ENCODE assay signal across 1 cellular context in the genomic region with DNA sequence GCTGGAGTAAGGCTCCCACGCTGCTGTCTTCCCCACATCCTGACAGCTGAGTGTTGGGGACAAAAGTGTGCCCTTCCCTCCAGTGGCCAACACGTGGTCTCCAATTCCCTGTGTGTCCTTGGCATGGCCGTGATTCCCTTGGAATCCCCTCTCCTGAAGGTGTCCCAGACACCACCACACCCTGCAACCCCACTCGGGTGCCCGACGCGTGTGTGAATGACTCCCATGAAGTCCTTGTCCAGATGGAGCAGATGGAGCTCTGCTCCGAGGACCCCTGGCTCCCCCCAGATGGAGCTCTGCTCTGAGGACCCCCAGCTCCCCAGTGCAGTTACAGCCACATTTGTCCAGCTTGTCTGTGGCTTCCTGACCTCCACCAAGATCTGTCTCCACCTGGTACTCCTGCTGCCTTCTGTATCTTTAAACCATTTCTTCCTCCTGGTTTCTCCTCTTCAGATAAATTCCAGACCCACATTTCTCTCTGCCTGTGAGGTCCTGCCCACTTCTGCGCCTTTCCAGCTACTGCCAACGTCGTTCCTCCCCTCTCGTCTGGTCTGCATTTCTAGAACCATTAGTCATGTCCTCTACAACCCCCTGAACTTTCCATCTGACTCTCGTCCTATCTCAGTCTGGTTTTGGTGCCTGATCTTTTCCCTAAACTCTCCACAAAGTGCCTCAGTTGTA.
TF ChIP-seq lines count a peak whose summit lies in the region.

No MANE protein-coding gene starts in this region.

TF ChIP-seq in IMR-90, 13 proteins besides CTCF, POLR2A, EP300 and RAD21:
- TF ChIP-seq RFX5 (IDR thresholded peaks at IDR 0.05; ENCODE audit: low read depth, low read length), result no peak
- no peak for TF ChIP-seq MXI1 (IDR thresholded peaks at IDR 0.05; ENCODE audit: borderline replicate concordance, low read depth, low read length)
- TF ChIP-seq SMC3 (IDR thresholded peaks at IDR 0.05; ENCODE audit: low read depth, low read length), result no peak
- TF ChIP-seq CEBPB (IDR thresholded peaks at IDR 0.05; ENCODE audit: low read depth, low read length), result no peak
- TF ChIP-seq, protein P1, sequence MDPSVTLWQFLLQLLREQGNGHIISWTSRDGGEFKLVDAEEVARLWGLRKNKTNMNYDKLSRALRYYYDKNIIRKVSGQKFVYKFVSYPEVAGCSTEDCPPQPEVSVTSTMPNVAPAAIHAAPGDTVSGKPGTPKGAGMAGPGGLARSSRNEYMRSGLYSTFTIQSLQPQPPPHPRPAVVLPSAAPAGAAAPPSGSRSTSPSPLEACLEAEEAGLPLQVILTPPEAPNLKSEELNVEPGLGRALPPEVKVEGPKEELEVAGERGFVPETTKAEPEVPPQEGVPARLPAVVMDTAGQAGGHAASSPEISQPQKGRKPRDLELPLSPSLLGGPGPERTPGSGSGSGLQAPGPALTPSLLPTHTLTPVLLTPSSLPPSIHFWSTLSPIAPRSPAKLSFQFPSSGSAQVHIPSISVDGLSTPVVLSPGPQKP (IDR thresholded peaks at IDR 0.05; ENCODE audit: borderline replicate concordance, low read depth, low read length), result no peak
- no peak for TF ChIP-seq MAZ (IDR thresholded peaks at IDR 0.05; ENCODE audit: borderline replicate concordance, low read depth, low read length)
- no peak for TF ChIP-seq MAFK (IDR thresholded peaks at IDR 0.05; ENCODE audit: low read depth, low read length)
- TF ChIP-seq, protein P2, sequence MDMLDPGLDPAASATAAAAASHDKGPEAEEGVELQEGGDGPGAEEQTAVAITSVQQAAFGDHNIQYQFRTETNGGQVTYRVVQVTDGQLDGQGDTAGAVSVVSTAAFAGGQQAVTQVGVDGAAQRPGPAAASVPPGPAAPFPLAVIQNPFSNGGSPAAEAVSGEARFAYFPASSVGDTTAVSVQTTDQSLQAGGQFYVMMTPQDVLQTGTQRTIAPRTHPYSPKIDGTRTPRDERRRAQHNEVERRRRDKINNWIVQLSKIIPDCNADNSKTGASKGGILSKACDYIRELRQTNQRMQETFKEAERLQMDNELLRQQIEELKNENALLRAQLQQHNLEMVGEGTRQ (IDR thresholded peaks at IDR 0.05; ENCODE audit: low read depth, low read length), result no peak
- no peak for TF ChIP-seq BHLHE40 (IDR thresholded peaks at IDR 0.05; ENCODE audit: low read depth, low read length)
- no peak for TF ChIP-seq RCOR1 (IDR thresholded peaks at IDR 0.05; ENCODE audit: insufficient replicate concordance, low read length)
- no peak for TF ChIP-seq NFE2L2 (IDR thresholded peaks at IDR 0.05; ENCODE audit: low read depth, low read length)
- no peak for TF ChIP-seq CHD1 (IDR thresholded peaks at IDR 0.05; ENCODE audit: low read depth, low read length)
- no peak for TF ChIP-seq FOS (IDR thresholded peaks at IDR 0.05; ENCODE audit: low read depth, low read length)
